Comparison of ENCODE assay signal across 8 cellular contexts in the genomic region with DNA sequence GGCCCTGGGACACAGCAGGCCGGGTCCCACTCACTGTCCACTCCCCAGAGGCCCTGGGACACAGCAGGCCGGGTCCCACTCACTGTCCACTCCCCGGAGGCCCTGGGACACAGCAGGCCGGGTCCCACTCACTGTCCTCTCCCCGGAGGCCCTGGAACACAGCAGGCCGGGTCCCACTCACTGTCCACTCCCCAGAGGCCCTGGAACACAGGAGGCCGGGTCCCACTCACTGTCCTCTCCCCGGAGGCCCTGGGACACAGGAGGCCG. TPM values are rescaled to one million over a fixed set of nuclear protein-coding genes. Genes with fewer than 3 reads are reported as not detected.
"Had no signal": no experiment of that assay in that cellular context is flagged by ENCODE, and none has a peak within 500 bp of the region (broad histone marks: within the 10 kb centered on the region; RNA-seq: fewer than 3 reads in every experiment).

No MANE protein-coding gene starts in this region.

RNA-seq across cellular contexts. Expression of a gene that starts 18.9 kb away (rescaled TPM):
- total RNA-seq: activated B cell treated with CpG ODN at 0.5 μM for 24 hours; activated CD4-positive, alpha-beta memory T cell treated with anti-CD3 and anti-CD28 coated beads for 36 hours; activated CD4-positive, alpha-beta memory T cell treated with anti-CD3 and anti-CD28 coated beads, Interleukin-2, amount 10 ng/mL, durations not matched to agents 7 days and 5 days; activated CD8-positive, alpha-beta memory T cell treated with anti-CD3 and anti-CD28 coated beads, Interleukin-2, amount 10 ng/mL, durations not matched to agents 7 days and 5 days; activated CD8-positive, alpha-beta T cell treated with anti-CD3 and anti-CD28 coated beads for 36 hours; activated CD8-positive, alpha-beta T cell treated with anti-CD3 and anti-CD28 coated beads, Interleukin-2, amount 10 ng/mL, durations not matched to agents 7 days and 5 days; T-helper 1 cell treated with Interleukin-12 subunit alpha and Interleukin-12 subunit beta and Interleukin-4 antibody, amounts not matched to agents 30 ng/mL and 1 ng/mL, for 36 hours; T-helper 2 cell treated with Interferon-gamma antibody and Interleukin-4, amounts not matched to agents 100 ng/mL and 5 ng/mL, for 36 hours had no signal
